17 cellular contexts compared by ENCODE assay signal in the genomic region with DNA sequence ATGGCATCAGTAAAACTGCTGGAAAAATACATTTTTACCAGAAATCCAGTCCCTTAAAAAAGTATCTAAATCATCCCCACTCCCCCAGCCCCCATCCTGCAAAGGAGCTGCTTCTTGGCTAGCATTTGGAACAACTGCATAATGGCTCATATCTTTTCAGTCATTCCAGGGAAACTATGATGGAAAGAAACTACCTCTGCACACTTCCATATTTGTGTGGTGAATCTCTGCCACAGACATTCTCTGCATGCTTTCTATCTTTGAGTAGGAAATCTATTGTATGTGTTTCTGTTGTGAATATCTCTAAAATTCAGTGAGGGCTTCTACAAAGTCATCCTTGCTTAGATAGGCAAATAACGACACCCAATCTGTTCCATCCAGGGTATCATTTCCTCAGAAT.
DNase-seq lines count a peak whose midpoint lies in the region; ATAC-seq, FAIRE-seq and TF ChIP-seq lines count a peak whose summit lies in the region.
"Had no signal": no experiment of that assay in that cellular context is flagged by ENCODE, and none has a peak within 500 bp of the region (broad histone marks: within the 10 kb centered on the region; RNA-seq: fewer than 3 reads in every experiment).

No MANE protein-coding gene starts in this region.

- WGBS in psoas muscle, 3 donors, result 74 to 87% (median 86%) methylated on average over 1 of the region's 1 CpG

- H3K4me1 Mint-ChIP-seq in HFFc6 (ENCODE audit: low read depth), result peaks cover 13% of the 10 kb centered on the region; the same call in 1 of the 2 replicates
- H3K4me1 Mint-ChIP-seq in astrocyte (ENCODE audit: low read depth, unreplicated experiment), result peaks cover 35% of the 10 kb centered on the region
- peaks cover 23% of the 10 kb centered on the region for H3K4me1 Mint-ChIP-seq in endothelial cell (ENCODE audit: unreplicated experiment)

- H3K4me1 ChIP-seq in astrocyte (ENCODE audit: insufficient read depth, low read length) (peaks cover 19% of the 10 kb centered on the region), psoas muscle (no peaks in the 10 kb centered on the region)
- H3K4me1 ChIP-seq: Caco-2 had no signal

- H3K27ac Mint-ChIP-seq in HFFc6, result peak overlapping the region; percentile 31; the same call in 1 of the 2 replicates
- H3K27ac Mint-ChIP-seq in astrocyte (ENCODE audit: unreplicated experiment), result peak overlapping the region; percentile 91
- no peak overlapping the region for H3K27ac Mint-ChIP-seq in endothelial cell (ENCODE audit: unreplicated experiment)

- no peaks in the 10 kb centered on the region for H3K27me3 ChIP-seq in astrocyte (ENCODE audit: insufficient read depth, low read length)
- H3K27me3 ChIP-seq in psoas muscle (ENCODE audit: insufficient read depth in 3 of 3, low read length in 2 of 3), result no peaks in the 10 kb centered on the region

- peak overlapping the region; percentile 42 for H3K4me2 ChIP-seq in astrocyte (ENCODE audit: low read length)

- ATAC-seq in HG02840 (IDR thresholded peaks at IDR 0.05; ENCODE audit: low FRiP score, unreplicated experiment) (no peak), psoas muscle (no peak), GM19023 (IDR thresholded peaks at IDR 0.05; ENCODE audit: unreplicated experiment) (no peak)

- no peaks in the 10 kb centered on the region for H3K79me2 ChIP-seq in astrocyte (ENCODE audit: insufficient read depth, low read length)

- H3K9ac ChIP-seq in astrocyte (ENCODE audit: low read length), result no peak overlapping the region

- H3K4me3 ChIP-seq in astrocyte (ENCODE audit: insufficient read depth, low read depth, low read length) (no peak overlapping the region), psoas muscle (no peak overlapping the region)

- intact Hi-C loops in psoas muscle (cut with DNase I), result no loop called here

- peak overlapping the region; percentile 2 for H3K27ac ChIP-seq in astrocyte (ENCODE audit: low read depth, low read length)
- no peak overlapping the region for H3K27ac ChIP-seq in psoas muscle

- DNase-seq in AG08395 (ENCODE audit: low spot score) (peak; percentile 12), HFFc6 (peak; percentile 6), astrocyte (ENCODE audit: low read depth) (peak; percentile 71), hepatic stellate cell (ENCODE audit: low spot score) (peak; percentile 0), endothelial cell (ENCODE audit: low spot score) (no peak), psoas muscle (no peak)
- DNase-seq: Caco-2, DMS53, GDM1, NCI-H146, NCI-H2227 treated with DMSO at 0.1 percent for 48 hours, RPMI8226 had no signal

- no peak overlapping the region for H3K4me3 Mint-ChIP-seq in HFFc6
- H3K4me3 Mint-ChIP-seq in astrocyte (ENCODE audit: unreplicated experiment), result peak overlapping the region; percentile 60
- H3K4me3 Mint-ChIP-seq in endothelial cell (ENCODE audit: unreplicated experiment), result no peak overlapping the region

- peak; percentile 72 for FAIRE-seq in astrocyte (lab: Jason Lieb, UNC)
- FAIRE-seq: A204.1, GM12892, H54 had no signal

- TF ChIP-seq CTCF in HFFc6 (IDR thresholded peaks at IDR 0.05) (no peak), astrocyte (IDR thresholded peaks at IDR 0.05; ENCODE audit: insufficient read depth, low read depth, low read length) (no peak), endothelial cell (IDR thresholded peaks at IDR 0.05; ENCODE audit: unreplicated experiment) (no peak), psoas muscle (IDR thresholded peaks at IDR 0.05) (no peak)

- H3K36me3 Mint-ChIP-seq in HFFc6 (ENCODE audit: low read depth), result no peaks in the 10 kb centered on the region
- no peaks in the 10 kb centered on the region for H3K36me3 Mint-ChIP-seq in astrocyte (ENCODE audit: low read depth, unreplicated experiment)
- no peaks in the 10 kb centered on the region for H3K36me3 Mint-ChIP-seq in endothelial cell (ENCODE audit: low read depth, unreplicated experiment)

- H3K9me3 ChIP-seq in astrocyte (ENCODE audit: insufficient read depth, low read depth, low read length) (no peaks in the 10 kb centered on the region), psoas muscle (no peaks in the 10 kb centered on the region)
- H3K9me3 ChIP-seq: Caco-2 had no signal

- H3K27me3 Mint-ChIP-seq in HFFc6 (ENCODE audit: insufficient read depth), result no peaks in the 10 kb centered on the region
- H3K27me3 Mint-ChIP-seq in astrocyte (ENCODE audit: low read depth, unreplicated experiment), result no peaks in the 10 kb centered on the region
- H3K27me3 Mint-ChIP-seq in endothelial cell (ENCODE audit: unreplicated experiment), result peaks cover 2% of the 10 kb centered on the region

- peaks cover 31% of the 10 kb centered on the region for H3K9me3 Mint-ChIP-seq in HFFc6
- H3K9me3 Mint-ChIP-seq in astrocyte (ENCODE audit: unreplicated experiment), result no peaks in the 10 kb centered on the region
- no peaks in the 10 kb centered on the region for H3K9me3 Mint-ChIP-seq in endothelial cell (ENCODE audit: unreplicated experiment)

- no peaks in the 10 kb centered on the region for H3K36me3 ChIP-seq in astrocyte (ENCODE audit: insufficient read depth, low read length)
- no peaks in the 10 kb centered on the region for H3K36me3 ChIP-seq in psoas muscle (ENCODE audit: insufficient read depth in 1 of 2, low read depth in 1 of 2)

- H2AFZ ChIP-seq in astrocyte (ENCODE audit: low read depth, low read length), result no peak overlapping the region

- no peaks in the 10 kb centered on the region for H4K20me1 ChIP-seq in astrocyte (ENCODE audit: insufficient read depth, low read length)

Comparison
In these comparisons a context has a peak if more than half of its experiments do, and no peak if none do; other contexts are left out.
1. DNase-seq: peak in AG08395 (single experiment), HFFc6 (single experiment), astrocyte (single experiment) and hepatic stellate cell (single experiment); none in endothelial cell (single experiment) and psoas muscle (0 of 2).